14 cellular contexts compared by ENCODE assay signal in genomic region chr18:37160038-37160745, GRCh38.
"Had no signal": no experiment of that assay in that cellular context is flagged by ENCODE, and none has a peak within 500 bp of the region (broad histone marks: within the 10 kb centered on the region; RNA-seq: fewer than 3 reads in every experiment).

No MANE protein-coding gene starts in this region.

- H3K9ac ChIP-seq: parathyroid adenoma had no signal

- H3K36me3 ChIP-seq: tibial artery, vagina had no signal

- H3K4me1 ChIP-seq: parathyroid adenoma, vagina had no signal

- H3K27ac Mint-ChIP-seq: activated CD8-positive, alpha-beta memory T cell treated with anti-CD3 and anti-CD28 coated beads, Interleukin-2, amount 10 ng/mL, durations not matched to agents 7 days and 5 days; naive B cell had no signal

- H3K4me1 Mint-ChIP-seq: naive B cell had no signal

- H3K27ac ChIP-seq: coronary artery, epithelial cell of prostate, parathyroid adenoma, tibial artery, vagina had no signal

- H3K4me3 Mint-ChIP-seq: activated CD8-positive, alpha-beta memory T cell treated with anti-CD3 and anti-CD28 coated beads, Interleukin-2, amount 10 ng/mL, durations not matched to agents 7 days and 5 days; activated T-cell treated with anti-CD3 and anti-CD28 coated beads, Interleukin-2, amount 50 U/mL, for 4 hours; effector memory CD8-positive, alpha-beta T cell; naive B cell had no signal

- H3K36me3 Mint-ChIP-seq: activated CD8-positive, alpha-beta memory T cell treated with anti-CD3 and anti-CD28 coated beads, Interleukin-2, amount 10 ng/mL, durations not matched to agents 7 days and 5 days had no signal

- H3K4me3 ChIP-seq: coronary artery, tibial artery, vagina had no signal

- ATAC-seq: activated CD8-positive, alpha-beta memory T cell treated with anti-CD3 and anti-CD28 coated beads, Interleukin-2, amount 10 ng/mL, durations not matched to agents 7 days and 5 days; activated T-cell treated with anti-CD3 and anti-CD28 coated beads, Interleukin-2, amount 50 U/mL, for 4 hours; effector memory CD8-positive, alpha-beta T cell had no signal

- H3K27me3 ChIP-seq: tibial artery, vagina had no signal

- H3K9me3 ChIP-seq: tibial artery, vagina had no signal

- H3K27me3 Mint-ChIP-seq: activated CD8-positive, alpha-beta memory T cell treated with anti-CD3 and anti-CD28 coated beads, Interleukin-2, amount 10 ng/mL, durations not matched to agents 7 days and 5 days; effector memory CD8-positive, alpha-beta T cell; naive B cell had no signal

- H3K9me3 Mint-ChIP-seq: activated T-cell treated with anti-CD3 and anti-CD28 coated beads, Interleukin-2, amount 50 U/mL, for 4 hours; effector memory CD8-positive, alpha-beta T cell; naive B cell had no signal

- DNase-seq: activated CD4-positive, alpha-beta T cell treated with anti-CD3 and anti-CD28 coated beads for 1 hour; activated CD4-positive, alpha-beta T cell treated with anti-CD3 and anti-CD28 coated beads, Interleukin-2, amount 50 U/mL, for 48 hours; activated CD8-positive, alpha-beta memory T cell treated with anti-CD3 and anti-CD28 coated beads, Interleukin-2, amount 10 ng/mL, durations not matched to agents 7 days and 5 days; activated gamma-delta T cell treated with Interleukin-2 at 50 U/mL for 16 hours; activated T-cell treated with anti-CD3 and anti-CD28 coated beads, Interleukin-2, amount 50 U/mL, for 4 hours; effector memory CD8-positive, alpha-beta T cell; naive B cell; retina; small intestine; tibial artery had no signal
